Comparison of ENCODE assay signal across 10 cellular contexts in the genomic region with DNA sequence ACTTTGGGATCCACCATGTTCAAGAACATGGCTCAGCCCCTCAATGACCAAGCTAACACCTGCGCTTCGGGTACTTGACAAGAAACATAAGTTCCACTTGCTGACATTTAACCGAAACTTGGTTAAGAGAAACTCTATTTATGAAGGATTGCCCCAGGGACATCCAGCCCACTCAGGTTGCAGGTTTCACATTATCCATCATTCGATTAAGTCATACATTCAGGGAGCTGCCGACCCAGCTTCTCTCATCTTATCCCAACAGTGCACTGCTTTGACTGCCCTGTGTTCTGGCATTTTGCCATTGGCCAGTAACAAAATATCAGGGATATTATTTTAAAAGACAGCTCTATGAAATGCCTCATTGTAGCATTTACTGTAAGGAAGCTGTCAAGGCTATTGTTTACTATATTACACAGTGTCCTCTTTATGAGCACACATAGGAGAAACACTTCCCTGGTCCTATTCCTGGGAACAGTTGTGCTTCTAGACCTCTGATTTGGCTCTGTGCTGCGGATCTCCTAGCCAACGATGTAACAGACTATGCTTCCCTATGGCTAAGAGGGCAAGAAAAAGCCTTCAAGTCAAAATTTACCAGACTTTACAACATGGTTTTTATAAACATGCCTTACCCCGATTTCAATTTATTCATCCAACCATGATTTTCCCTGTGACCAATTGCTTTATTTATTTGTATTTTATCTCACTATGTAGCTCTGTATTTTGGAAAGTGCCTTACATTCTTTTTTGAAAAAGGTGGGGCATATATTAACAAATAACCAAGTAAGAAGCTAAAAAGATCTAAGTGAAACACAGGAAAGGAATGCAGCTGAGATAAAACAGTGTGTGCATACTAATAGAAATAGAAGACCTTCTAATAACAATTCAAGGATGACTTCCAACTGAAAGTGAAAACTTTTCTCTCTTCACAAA.
DNase-seq lines count a peak whose midpoint lies in the region; ATAC-seq and TF ChIP-seq lines count a peak whose summit lies in the region.
"Had no signal": no experiment of that assay in that cellular context is flagged by ENCODE, and none has a peak within 500 bp of the region (broad histone marks: within the 10 kb centered on the region; RNA-seq: fewer than 3 reads in every experiment).

No MANE protein-coding gene starts in this region.

- TF ChIP-seq CTCF in GM20000 (IDR thresholded peaks at IDR 0.05; ENCODE audit: extremely low read depth, missing control alignments) (no peak), SK-N-SH (IDR thresholded peaks at IDR 0.05) (no peak), gastroesophageal sphincter (IDR thresholded peaks at IDR 0.05) (no peak), sigmoid colon (IDR thresholded peaks at IDR 0.05) (no peak)

- POLR2A ChIA-PET in SK-N-SH (lab: Yijun Ruan, JAX), result no interaction called here

- peak; percentile 48 for ATAC-seq in gastroesophageal sphincter
- ATAC-seq in GM18505 (IDR thresholded peaks at IDR 0.05; ENCODE audit: unreplicated experiment), result no peak
- no peak for ATAC-seq in GM18519 (IDR thresholded peaks at IDR 0.05; ENCODE audit: low FRiP score, unreplicated experiment)
- ATAC-seq: activated T-cell treated with anti-CD3 and anti-CD28 coated beads, Interleukin-2, amount 50 U/mL, for 4 hours had no signal

- peak overlapping the region; percentile 26; the same call in 1 of the 2 replicates for H2AFZ ChIP-seq in SK-N-SH (ENCODE audit: low read depth)

- H3K36me3 ChIP-seq in SK-N-SH (replicated peaks in 1 of 2; ENCODE audit: control insufficient read depth in 1 of 2, insufficient read depth in 2 of 2, low read length in 1 of 2) (peaks cover 0 to 2% of the 10 kb centered on the region in 2 experiments), gastroesophageal sphincter (no peaks in the 10 kb centered on the region), sigmoid colon (no peaks in the 10 kb centered on the region), H7 (replicated peaks; ENCODE audit: control insufficient read depth, insufficient read depth, low read length) (no peaks in the 10 kb centered on the region)

- H3K4me3 ChIP-seq in SK-N-SH (ENCODE audit: low read depth in 2 of 2, low read length in 1 of 2), result no peak overlapping the region; a peak in 1 of 4 replicates
- no peak overlapping the region for H3K4me3 ChIP-seq in gastroesophageal sphincter
- peak overlapping the region in 1 of 4 donors; percentile 16 for H3K4me3 ChIP-seq in sigmoid colon
- H3K4me3 ChIP-seq in H7 (ENCODE audit: insufficient read depth, low read depth, low read length), result no peak overlapping the region

- TF ChIP-seq EP300 in SK-N-SH (IDR thresholded peaks at IDR 0.05; ENCODE audit: borderline replicate concordance in 1 of 2, low read depth in 1 of 2, low read length in 1 of 2) (no peak), gastroesophageal sphincter (IDR thresholded peaks at IDR 0.05) (no peak), sigmoid colon (IDR thresholded peaks at IDR 0.05) (peak in 1 of 4 donors; percentile 35)

- no peaks in the 10 kb centered on the region for H3K9me2 ChIP-seq in SK-N-SH

- CTCF ChIA-PET in SK-N-SH (lab: Yijun Ruan, JAX), result interaction anchor here (1.0 to 1.3 kb wide), 3 partner anchors 22 to 162 kb away, joined by 3 to 4 read pairs (median 4); no protein-coding TSS in a partner anchor

- 79% methylated on average over 8 of the region's 8 CpGs for WGBS in SK-N-SH (ENCODE audit: low lambda C conversion rate)
- 27 to 57% methylated on average over 4 to 8 of the region's 8 CpGs for WGBS in gastroesophageal sphincter (ENCODE audit: low coverage in 1 of 2), 2 donors
- WGBS in sigmoid colon, 2 donors, result 81 to 90% methylated on average over 8 of the region's 8 CpGs

- H3K27ac ChIP-seq in SK-N-SH (ENCODE audit: low read depth in 2 of 2, low read length in 1 of 2), result peak overlapping the region; percentile 55 to 58
- peak overlapping the region; percentile 47 to 60 (median 50) for H3K27ac ChIP-seq in gastroesophageal sphincter
- peak overlapping the region; percentile 41 to 77 (median 70) for H3K27ac ChIP-seq in sigmoid colon

- peak overlapping the region; percentile 15; the same call in 1 of the 2 replicates for H3K9ac ChIP-seq in SK-N-SH

- TF ChIP-seq RAD21 in SK-N-SH (IDR thresholded peaks at IDR 0.05; ENCODE audit: low read length), result no peak

- DNase-seq in GM20000 (ENCODE audit: low spot score) (peak; percentile 13), SK-N-SH (no peak), sigmoid colon (no peak), DMS153 treated with DMSO at 0.1 percent for 48 hours (lab: John Stamatoyannopoulos, UW; ENCODE audit: unreplicated experiment) (no peak), H7 (no peak)
- DNase-seq: activated T-cell treated with anti-CD3 and anti-CD28 coated beads, Interleukin-2, amount 50 U/mL, for 4 hours; nucleus accumbens had no signal

- intact Hi-C loops in sigmoid colon (cut with DNase I), result loop anchor here (5.0 kb wide), 1 partner anchor 109 kb away; a partner anchor contains a TSS

- no peak for TF ChIP-seq POLR2A in gastroesophageal sphincter (IDR thresholded peaks at IDR 0.05)
- no peak for TF ChIP-seq POLR2A in sigmoid colon (IDR thresholded peaks at IDR 0.05)
- TF ChIP-seq POLR2A in GM18505 (IDR thresholded peaks at IDR 0.05; ENCODE audit: borderline replicate concordance, extremely low read depth, insufficient read depth, insufficient read length), result no peak

- peaks cover 9% of the 10 kb centered on the region for H3F3A ChIP-seq in SK-N-SH (replicated peaks; ENCODE audit: insufficient read depth)

- H3K4me1 ChIP-seq in SK-N-SH (ENCODE audit: control insufficient read depth in 1 of 2, insufficient read depth in 2 of 2, low read depth in 1 of 2, low read length in 1 of 2), result peaks cover 12 to 15% of the 10 kb centered on the region in 2 experiments
- peaks cover 3 to 39% (median 7%) of the 10 kb centered on the region in 3 donors for H3K4me1 ChIP-seq in gastroesophageal sphincter
- H3K4me1 ChIP-seq in sigmoid colon, result peaks cover 0 to 56% (median 18%) of the 10 kb centered on the region in 4 donors

- no peaks in the 10 kb centered on the region for H3K79me2 ChIP-seq in SK-N-SH (ENCODE audit: insufficient read depth)

- H3K9me3 ChIP-seq in SK-N-SH (no peaks in the 10 kb centered on the region), gastroesophageal sphincter (no peaks in the 10 kb centered on the region), sigmoid colon (no peaks in the 10 kb centered on the region)

- no peaks in the 10 kb centered on the region for H3K27me3 ChIP-seq in SK-N-SH (ENCODE audit: insufficient read depth)
- no peaks in the 10 kb centered on the region for H3K27me3 ChIP-seq in gastroesophageal sphincter
- no peaks in the 10 kb centered on the region for H3K27me3 ChIP-seq in sigmoid colon
- no peaks in the 10 kb centered on the region for H3K27me3 ChIP-seq in H7 (ENCODE audit: control insufficient read depth, insufficient read depth, low read length)

- no peaks in the 10 kb centered on the region for H4K20me1 ChIP-seq in SK-N-SH (ENCODE audit: insufficient read depth)

- H3K4me2 ChIP-seq in SK-N-SH, result peak overlapping the region; percentile 42

TF ChIP-seq in SK-N-SH, 30 proteins besides CTCF, POLR2A, EP300 and RAD21:
- no peak for TF ChIP-seq NRF1 (IDR thresholded peaks at IDR 0.05; ENCODE audit: low read depth, low read length)
- no peak for TF ChIP-seq ELF1 (IDR thresholded peaks at IDR 0.05)
- no peak for TF ChIP-seq MXI1 (IDR thresholded peaks at IDR 0.05; ENCODE audit: low read depth, low read length)
- peak; percentile 23; the same call in 1 of the 2 replicates for TF ChIP-seq FOSL2 (IDR thresholded peaks at IDR 0.05; ENCODE audit: borderline replicate concordance, low read depth)
- no peak for TF ChIP-seq TEAD4 (IDR thresholded peaks at IDR 0.05; ENCODE audit: borderline replicate concordance, insufficient read depth)
- TF ChIP-seq RXRA (IDR thresholded peaks at IDR 0.05; ENCODE audit: borderline replicate concordance, low read depth), result no peak
- TF ChIP-seq, protein P1, sequence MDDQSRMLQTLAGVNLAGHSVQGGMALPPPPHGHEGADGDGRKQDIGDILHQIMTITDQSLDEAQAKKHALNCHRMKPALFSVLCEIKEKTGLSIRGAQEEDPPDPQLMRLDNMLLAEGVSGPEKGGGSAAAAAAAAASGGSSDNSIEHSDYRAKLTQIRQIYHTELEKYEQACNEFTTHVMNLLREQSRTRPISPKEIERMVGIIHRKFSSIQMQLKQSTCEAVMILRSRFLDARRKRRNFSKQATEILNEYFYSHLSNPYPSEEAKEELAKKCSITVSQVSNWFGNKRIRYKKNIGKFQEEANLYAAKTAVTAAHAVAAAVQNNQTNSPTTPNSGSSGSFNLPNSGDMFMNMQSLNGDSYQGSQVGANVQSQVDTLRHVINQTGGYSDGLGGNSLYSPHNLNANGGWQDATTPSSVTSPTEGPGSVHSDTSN (IDR thresholded peaks at IDR 0.05), result 0 out of 2 replicates have a peak, but pooled peaks have one; percentile 5
- TF ChIP-seq, protein P2, sequence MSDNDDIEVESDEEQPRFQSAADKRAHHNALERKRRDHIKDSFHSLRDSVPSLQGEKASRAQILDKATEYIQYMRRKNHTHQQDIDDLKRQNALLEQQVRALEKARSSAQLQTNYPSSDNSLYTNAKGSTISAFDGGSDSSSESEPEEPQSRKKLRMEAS (IDR thresholded peaks at IDR 0.05; ENCODE audit: low read depth), result no peak
- TF ChIP-seq, protein P3, sequence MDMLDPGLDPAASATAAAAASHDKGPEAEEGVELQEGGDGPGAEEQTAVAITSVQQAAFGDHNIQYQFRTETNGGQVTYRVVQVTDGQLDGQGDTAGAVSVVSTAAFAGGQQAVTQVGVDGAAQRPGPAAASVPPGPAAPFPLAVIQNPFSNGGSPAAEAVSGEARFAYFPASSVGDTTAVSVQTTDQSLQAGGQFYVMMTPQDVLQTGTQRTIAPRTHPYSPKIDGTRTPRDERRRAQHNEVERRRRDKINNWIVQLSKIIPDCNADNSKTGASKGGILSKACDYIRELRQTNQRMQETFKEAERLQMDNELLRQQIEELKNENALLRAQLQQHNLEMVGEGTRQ (IDR thresholded peaks at IDR 0.05; ENCODE audit: borderline replicate concordance, low read depth, low read length), result no peak
- no peak for TF ChIP-seq FOXM1 (IDR thresholded peaks at IDR 0.05; ENCODE audit: low read depth)
- TF ChIP-seq EZH2phosphoT487 (IDR thresholded peaks at IDR 0.05; ENCODE audit: borderline replicate concordance, low read depth), result no peak
- TF ChIP-seq TAF1 (IDR thresholded peaks at IDR 0.05; ENCODE audit: borderline replicate concordance, low read depth, low read length), result no peak
- TF ChIP-seq MEF2A (IDR thresholded peaks at IDR 0.05; ENCODE audit: borderline replicate concordance, low read depth), result peak; percentile 20; the same call in 1 of the 2 replicates
- no peak for TF ChIP-seq CHD2 (IDR thresholded peaks at IDR 0.05; ENCODE audit: low read length, partially characterized antibody)
